8 cellular contexts compared by ENCODE assay signal in the genomic region with DNA sequence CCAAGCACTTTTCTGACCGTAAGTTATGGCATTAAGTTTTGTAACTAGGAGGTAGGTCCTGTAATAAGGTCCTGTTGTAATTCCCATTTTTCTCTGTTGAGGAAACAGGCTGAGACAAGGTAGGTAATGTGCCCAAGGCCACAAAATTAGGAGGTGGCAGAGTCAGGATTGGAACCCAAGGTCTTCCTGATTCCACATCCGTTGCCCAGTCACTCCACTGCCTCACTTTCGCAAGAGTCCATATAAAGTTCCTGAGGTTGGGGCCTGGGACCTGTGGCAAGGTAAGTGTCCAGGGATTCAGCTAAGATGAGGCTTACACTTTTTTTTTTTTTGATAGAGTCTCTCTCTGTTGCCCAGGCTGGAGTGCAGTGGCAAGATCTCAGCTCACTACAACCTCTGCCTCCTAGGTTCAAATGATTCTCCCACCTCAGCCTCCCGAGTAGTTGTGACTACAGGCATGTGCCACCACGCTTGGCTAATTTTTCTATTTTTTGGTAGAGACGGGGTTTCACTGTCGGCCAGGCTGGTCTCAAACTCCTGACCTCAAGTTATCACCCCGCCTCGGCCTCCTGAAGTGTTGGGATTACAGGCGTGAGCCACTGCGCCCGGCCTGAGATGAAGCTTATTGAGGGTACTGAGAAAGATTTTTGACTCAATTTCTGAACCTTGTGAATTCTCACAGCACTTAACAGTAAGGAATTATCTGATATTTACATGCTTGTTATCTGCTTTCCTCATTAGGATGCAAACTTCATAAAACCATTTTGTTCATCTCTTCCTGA. TPM values are rescaled to one million over a fixed set of nuclear protein-coding genes. Genes with fewer than 3 reads are reported as not detected.
A peak's percentile ranks its signal among the peaks of the same experiment; 100 is the strongest.
DNase-seq lines count a peak whose midpoint lies in the region; ATAC-seq and TF ChIP-seq lines count a peak whose summit lies in the region.
"Had no signal": no experiment of that assay in that cellular context is flagged by ENCODE, and none has a peak within 500 bp of the region (broad histone marks: within the 10 kb centered on the region; RNA-seq: fewer than 3 reads in every experiment).

No MANE protein-coding gene starts in this region.

- H3K4me1 ChIP-seq in stomach smooth muscle (ENCODE audit: control insufficient read depth, insufficient read depth, low read length), result peaks cover 10% of the 10 kb centered on the region

- peaks cover 0 to 2% of the 10 kb centered on the region in 2 donors for H3K36me3 Mint-ChIP-seq in activated naive CD4-positive, alpha-beta T cell treated with anti-CD3 and anti-CD28 coated beads, Interleukin-2, amount 50 U/mL, for 72 hours
- H3K36me3 Mint-ChIP-seq in type B pancreatic cell, result no peaks in the 10 kb centered on the region

- no peak for ATAC-seq in activated naive CD4-positive, alpha-beta T cell treated with anti-CD3 and anti-CD28 coated beads, Interleukin-2, amount 50 U/mL, for 72 hours

- TF ChIP-seq CTCF in type B pancreatic cell (conservative IDR thresholded peaks at IDR 0.05), result no peak

- H3K9me3 ChIP-seq in stomach smooth muscle (ENCODE audit: control insufficient read depth in 2 of 2, low read length in 2 of 2), result no peaks in the 10 kb centered on the region

- no peaks in the 10 kb centered on the region for H3K9me3 Mint-ChIP-seq in activated naive CD4-positive, alpha-beta T cell treated with anti-CD3 and anti-CD28 coated beads, Interleukin-2, amount 50 U/mL, for 72 hours
- H3K9me3 Mint-ChIP-seq in type B pancreatic cell, result no peaks in the 10 kb centered on the region

- peak overlapping the region; percentile 74 for H3K27ac ChIP-seq in stomach smooth muscle (ENCODE audit: low read length)
- H3K27ac ChIP-seq: VCaP had no signal

- H3K4me3 ChIP-seq in stomach smooth muscle (ENCODE audit: low read length in 2 of 2), result peak overlapping the region in 1 of 2 donors; percentile 47
- no peak overlapping the region for H3K4me3 ChIP-seq in H7 (ENCODE audit: insufficient read depth, low read depth, low read length)

- H3K27me3 ChIP-seq in stomach smooth muscle (ENCODE audit: control insufficient read depth in 1 of 2, insufficient read depth in 2 of 2, low read length in 2 of 2) (no peaks in the 10 kb centered on the region), H7 (ENCODE audit: control insufficient read depth, insufficient read depth, low read length) (no peaks in the 10 kb centered on the region)

- H3K27me3 Mint-ChIP-seq in type B pancreatic cell, result no peaks in the 10 kb centered on the region

- H3K36me3 ChIP-seq in stomach smooth muscle (ENCODE audit: control insufficient read depth in 2 of 2, insufficient read depth in 2 of 2, low read length in 2 of 2), result no peaks in the 10 kb centered on the region
- no peaks in the 10 kb centered on the region for H3K36me3 ChIP-seq in H7 (replicated peaks; ENCODE audit: control insufficient read depth, insufficient read depth, low read length)

- peaks cover 21% of the 10 kb centered on the region for H3K4me1 Mint-ChIP-seq in type B pancreatic cell (ENCODE audit: unreplicated experiment)

- no peak overlapping the region for H3K4me3 Mint-ChIP-seq in type B pancreatic cell

- peak overlapping the region; percentile 83 to 97 for H3K27ac Mint-ChIP-seq in activated naive CD4-positive, alpha-beta T cell treated with anti-CD3 and anti-CD28 coated beads, Interleukin-2, amount 50 U/mL, for 72 hours
- H3K27ac Mint-ChIP-seq in type B pancreatic cell, result no peak overlapping the region

- DNase-seq in HT1080 (ENCODE audit: low read depth) (peak; percentile 39), kidney tubule cell (ENCODE audit: low spot score) (peak; percentile 15), NCI-H1105 treated with DMSO at 0.1 percent for 48 hours (lab: John Stamatoyannopoulos, UW) (no peak), type B pancreatic cell (ENCODE audit: extremely low spot score, unreplicated experiment) (no peak), H7 (no peak)
- no peak for DNase-seq in activated naive CD4-positive, alpha-beta T cell treated with anti-CD3 and anti-CD28 coated beads, Interleukin-2, amount 50 U/mL, for 72 hours (ENCODE audit: low spot score in 2 of 2)

- H3K9ac ChIP-seq in stomach smooth muscle (ENCODE audit: low read length in 2 of 2), result peak overlapping the region in 1 of 2 donors; percentile 62

RNA-seq across cellular contexts. Expression of a gene that starts 20.3 kb away (rescaled TPM):
- total RNA-seq in HT1080 (2014; rRNA removed; shearing (Covaris generic)), result 10.1 and 25.1 TPM in 2 replicates
- polyA plus RNA-seq in HT1080 (2015; cell fraction: cytosol; rRNA removed), result 54.8 and 66.0 TPM in 2 replicates
- polyA plus RNA-seq in HT1080 (2015; cell fraction: nucleus; rRNA removed), result 25.6 and 26.7 TPM in 2 replicates
- 10 to 100 TPM; 16.7 to 19.8 TPM for total RNA-seq in activated naive CD4-positive, alpha-beta T cell treated with anti-CD3 and anti-CD28 coated beads, Interleukin-2, amount 50 U/mL, for 72 hours
- total RNA-seq in type B pancreatic cell (ENCODE audit: low replicate concordance), result 37.9 and 46.2 TPM in 2 replicates
- 23.3 and 44.4 TPM in 2 replicates for total RNA-seq in H7 (2014; rRNA removed; shearing (Covaris generic))

Comparison
In these comparisons a context has a peak if more than half of its experiments do, and no peak if none do; other contexts are left out.
1. DNase-seq: peak in HT1080 (single experiment) and kidney tubule cell (single experiment); none in activated naive CD4-positive, alpha-beta T cell treated with anti-CD3 and anti-CD28 coated beads, Interleukin-2, amount 50 U/mL, for 72 hours (0 of 2), NCI-H1105 treated with DMSO at 0.1 percent for 48 hours (single experiment), type B pancreatic cell (single experiment) and H7 (single experiment).